In genomic region chr11:118002010-118002540, GRCh38 we compare ENCODE assay signal across 1 cellular context.
A peak's percentile ranks its signal among the peaks of the same experiment; 100 is the strongest.
TF ChIP-seq lines count a peak whose summit lies in the region.

No MANE protein-coding gene starts in this region.

TF ChIP-seq in K562, 482 proteins besides CTCF, POLR2A, EP300 and RAD21 (continued from another document and continues in another):
- TF ChIP-seq CHD1 (IDR thresholded peaks at IDR 0.05; ENCODE audit: low read length) (peak; percentile 1), ESRRB (CRISPR knock-in tag; IDR thresholded peaks at IDR 0.05; ENCODE audit: borderline replicate concordance) (no peak), ZNF436 (CRISPR knock-in tag; IDR thresholded peaks at IDR 0.05) (no peak), PCBP2 (IDR thresholded peaks at IDR 0.05; ENCODE audit: low read depth, low read length, poor library complexity, severe bottlenecking) (no peak), ZEB2 (IDR thresholded peaks at IDR 0.05) (peak; percentile 94), KAT2B (IDR thresholded peaks at IDR 0.05; ENCODE audit: low read depth, low read length) (no peak), SNIP1 (IDR thresholded peaks at IDR 0.05; ENCODE audit: low read depth) (no peak), CREBBP (IDR thresholded peaks at IDR 0.05; ENCODE audit: low read depth, low read length) (no peak), ARID2 (IDR thresholded peaks at IDR 0.05) (no peak), ZFP30 (CRISPR knock-in tag; IDR thresholded peaks at IDR 0.05; ENCODE audit: borderline replicate concordance) (no peak), FOXJ3 (CRISPR knock-in tag; IDR thresholded peaks at IDR 0.05) (no peak), ZNF3 (CRISPR knock-in tag; IDR thresholded peaks at IDR 0.05) (no peak), NFYB (IDR thresholded peaks at IDR 0.05; ENCODE audit: extremely low read depth, insufficient read length) (no peak), PBX2 (CRISPR knock-in tag; IDR thresholded peaks at IDR 0.05; ENCODE audit: low read depth) (no peak), PBX2 (tag; conservative IDR thresholded peaks at IDR 0.05; ENCODE audit: low read depth) (no peak), TCF7L2 (IDR thresholded peaks at IDR 0.05; ENCODE audit: low read depth, low read length) (no peak), SMARCB1 (IDR thresholded peaks at IDR 0.05; ENCODE audit: insufficient read length, low read depth) (no peak), ETV6 (IDR thresholded peaks at IDR 0.05; ENCODE audit: borderline replicate concordance in 1 of 2, low read depth in 2 of 2, low read length in 1 of 2) (peak in 1 of 2 experiments; percentile 73; a peak in 2 of 4 replicates), ETV6 (CRISPR knock-in tag; IDR thresholded peaks at IDR 0.05; ENCODE audit: borderline replicate concordance) (no peak), ATF1 (CRISPR knock-in tag; IDR thresholded peaks at IDR 0.05) (no peak), ATF1 (tag; IDR thresholded peaks at IDR 0.05) (peak; percentile 70), HMG20B (CRISPR knock-in tag; IDR thresholded peaks at IDR 0.05) (no peak), SETDB1 (IDR thresholded peaks at IDR 0.05; ENCODE audit: low read length) (no peak), RBM25 (IDR thresholded peaks at IDR 0.05; ENCODE audit: low read depth, low read length, severe bottlenecking) (no peak), CHCHD3 (CRISPR knock-in tag; IDR thresholded peaks at IDR 0.05) (no peak), NCOA2 (IDR thresholded peaks at IDR 0.05; ENCODE audit: partially characterized antibody in 2 of 2) (no peak), ZFP1 (CRISPR knock-in tag; IDR thresholded peaks at IDR 0.05) (no peak), ZNF407 (IDR thresholded peaks at IDR 0.05; ENCODE audit: low read depth) (no peak), GTF2A2 (tag; IDR thresholded peaks at IDR 0.05) (peak; percentile 87), MAFF (IDR thresholded peaks at IDR 0.05; ENCODE audit: low read length) (peak; percentile 63; the same call in 1 of the 2 replicates), NFXL1 (CRISPR knock-in tag; IDR thresholded peaks at IDR 0.05) (peak; percentile 81), KLF6 (CRISPR knock-in tag; IDR thresholded peaks at IDR 0.05; ENCODE audit: borderline replicate concordance) (peak; percentile 94), YBX1 (IDR thresholded peaks at IDR 0.05) (no peak), LARP7 (IDR thresholded peaks at IDR 0.05) (no peak), ATF3 (IDR thresholded peaks at IDR 0.05) (peak; percentile 77), ATF3 (CRISPR knock-in tag; conservative IDR thresholded peaks at IDR 0.05) (no peak), ZNF232 (CRISPR knock-in tag; IDR thresholded peaks at IDR 0.05) (no peak), CBFA2T2 (conservative IDR thresholded peaks at IDR 0.05) (0 out of 2 replicates have a peak, but pooled peaks have one; percentile 15), CBFB (CRISPR knock-in tag; IDR thresholded peaks at IDR 0.05) (no peak), ZNF212 (CRISPR knock-in tag; IDR thresholded peaks at IDR 0.05) (no peak), HIVEP1 (CRISPR knock-in tag; IDR thresholded peaks at IDR 0.05) (peak; percentile 72), MIER1 (IDR thresholded peaks at IDR 0.05; ENCODE audit: low read depth) (no peak), CBX5 (IDR thresholded peaks at IDR 0.05; ENCODE audit: borderline replicate concordance, low read depth) (no peak), ZNF121 (CRISPR knock-in tag; conservative IDR thresholded peaks at IDR 0.05) (no peak), TEAD4 (IDR thresholded peaks at IDR 0.05; ENCODE audit: low read length) (no peak), TEAD4 (CRISPR knock-in tag; IDR thresholded peaks at IDR 0.05; ENCODE audit: borderline replicate concordance) (no peak), FOXK2 (conservative IDR thresholded peaks at IDR 0.05 in 1 of 2, IDR thresholded peaks at IDR 0.05 in 1 of 2; ENCODE audit: low read depth in 2 of 2) (no peak), PYGO2 (tag; IDR thresholded peaks at IDR 0.05) (peak; percentile 88), STAG1 (CRISPR knock-in tag; IDR thresholded peaks at IDR 0.05; ENCODE audit: borderline replicate concordance) (no peak), ZNF77 (CRISPR knock-in tag; IDR thresholded peaks at IDR 0.05) (no peak), SREBF1 (IDR thresholded peaks at IDR 0.05; ENCODE audit: borderline replicate concordance, low read depth, low read length) (no peak), RBFOX2 (IDR thresholded peaks at IDR 0.05; ENCODE audit: low read depth, low read length) (0 out of 2 replicates have a peak, but pooled peaks have one; percentile 16), CBX2 (IDR thresholded peaks at IDR 0.05; ENCODE audit: insufficient read depth, low read length, poor library complexity, severe bottlenecking) (no peak), HDAC2 (IDR thresholded peaks at IDR 0.05) (no peak; the same call in 1 of the 2 replicates), MTF1 (CRISPR knock-in tag; IDR thresholded peaks at IDR 0.05; ENCODE audit: borderline replicate concordance) (no peak), KLF10 (CRISPR knock-in tag; IDR thresholded peaks at IDR 0.05) (no peak), SIX5 (IDR thresholded peaks at IDR 0.05; ENCODE audit: borderline replicate concordance in 1 of 2, insufficient read depth in 1 of 2, low read depth in 1 of 2, low read length in 2 of 2) (no peak), ZC3H11A (IDR thresholded peaks at IDR 0.05; ENCODE audit: low read depth, low read length) (no peak), NONO (IDR thresholded peaks at IDR 0.05; ENCODE audit: low read depth in 2 of 2, low read length in 1 of 2) (no peak)
- TF ChIP-seq, protein P1, sequence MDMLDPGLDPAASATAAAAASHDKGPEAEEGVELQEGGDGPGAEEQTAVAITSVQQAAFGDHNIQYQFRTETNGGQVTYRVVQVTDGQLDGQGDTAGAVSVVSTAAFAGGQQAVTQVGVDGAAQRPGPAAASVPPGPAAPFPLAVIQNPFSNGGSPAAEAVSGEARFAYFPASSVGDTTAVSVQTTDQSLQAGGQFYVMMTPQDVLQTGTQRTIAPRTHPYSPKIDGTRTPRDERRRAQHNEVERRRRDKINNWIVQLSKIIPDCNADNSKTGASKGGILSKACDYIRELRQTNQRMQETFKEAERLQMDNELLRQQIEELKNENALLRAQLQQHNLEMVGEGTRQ (CRISPR knock-in tag; IDR thresholded peaks at IDR 0.05), result no peak
- TF ChIP-seq, protein P2, sequence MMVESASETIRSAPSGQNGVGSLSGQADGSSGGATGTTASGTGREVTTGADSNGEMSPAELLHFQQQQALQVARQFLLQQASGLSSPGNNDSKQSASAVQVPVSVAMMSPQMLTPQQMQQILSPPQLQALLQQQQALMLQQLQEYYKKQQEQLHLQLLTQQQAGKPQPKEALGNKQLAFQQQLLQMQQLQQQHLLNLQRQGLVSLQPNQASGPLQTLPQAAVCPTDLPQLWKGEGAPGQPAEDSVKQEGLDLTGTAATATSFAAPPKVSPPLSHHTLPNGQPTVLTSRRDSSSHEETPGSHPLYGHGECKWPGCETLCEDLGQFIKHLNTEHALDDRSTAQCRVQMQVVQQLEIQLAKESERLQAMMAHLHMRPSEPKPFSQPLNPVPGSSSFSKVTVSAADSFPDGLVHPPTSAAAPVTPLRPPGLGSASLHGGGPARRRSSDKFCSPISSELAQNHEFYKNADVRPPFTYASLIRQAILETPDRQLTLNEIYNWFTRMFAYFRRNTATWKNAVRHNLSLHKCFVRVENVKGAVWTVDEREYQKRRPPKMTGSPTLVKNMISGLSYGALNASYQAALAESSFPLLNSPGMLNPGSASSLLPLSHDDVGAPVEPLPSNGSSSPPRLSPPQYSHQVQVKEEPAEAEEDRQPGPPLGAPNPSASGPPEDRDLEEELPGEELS (CRISPR knock-in tag; IDR thresholded peaks at IDR 0.05; ENCODE audit: borderline replicate concordance), result no peak
- TF ChIP-seq, protein P3, sequence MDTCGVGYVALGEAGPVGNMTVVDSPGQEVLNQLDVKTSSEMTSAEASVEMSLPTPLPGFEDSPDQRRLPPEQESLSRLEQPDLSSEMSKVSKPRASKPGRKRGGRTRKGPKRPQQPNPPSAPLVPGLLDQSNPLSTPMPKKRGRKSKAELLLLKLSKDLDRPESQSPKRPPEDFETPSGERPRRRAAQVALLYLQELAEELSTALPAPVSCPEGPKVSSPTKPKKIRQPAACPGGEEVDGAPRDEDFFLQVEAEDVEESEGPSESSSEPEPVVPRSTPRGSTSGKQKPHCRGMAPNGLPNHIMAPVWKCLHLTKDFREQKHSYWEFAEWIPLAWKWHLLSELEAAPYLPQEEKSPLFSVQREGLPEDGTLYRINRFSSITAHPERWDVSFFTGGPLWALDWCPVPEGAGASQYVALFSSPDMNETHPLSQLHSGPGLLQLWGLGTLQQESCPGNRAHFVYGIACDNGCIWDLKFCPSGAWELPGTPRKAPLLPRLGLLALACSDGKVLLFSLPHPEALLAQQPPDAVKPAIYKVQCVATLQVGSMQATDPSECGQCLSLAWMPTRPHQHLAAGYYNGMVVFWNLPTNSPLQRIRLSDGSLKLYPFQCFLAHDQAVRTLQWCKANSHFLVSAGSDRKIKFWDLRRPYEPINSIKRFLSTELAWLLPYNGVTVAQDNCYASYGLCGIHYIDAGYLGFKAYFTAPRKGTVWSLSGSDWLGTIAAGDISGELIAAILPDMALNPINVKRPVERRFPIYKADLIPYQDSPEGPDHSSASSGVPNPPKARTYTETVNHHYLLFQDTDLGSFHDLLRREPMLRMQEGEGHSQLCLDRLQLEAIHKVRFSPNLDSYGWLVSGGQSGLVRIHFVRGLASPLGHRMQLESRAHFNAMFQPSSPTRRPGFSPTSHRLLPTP (IDR thresholded peaks at IDR 0.05; ENCODE audit: borderline replicate concordance, extremely low read depth, insufficient read length), result no peak
